Comparison of ENCODE assay signal across 8 cellular contexts in the genomic region with DNA sequence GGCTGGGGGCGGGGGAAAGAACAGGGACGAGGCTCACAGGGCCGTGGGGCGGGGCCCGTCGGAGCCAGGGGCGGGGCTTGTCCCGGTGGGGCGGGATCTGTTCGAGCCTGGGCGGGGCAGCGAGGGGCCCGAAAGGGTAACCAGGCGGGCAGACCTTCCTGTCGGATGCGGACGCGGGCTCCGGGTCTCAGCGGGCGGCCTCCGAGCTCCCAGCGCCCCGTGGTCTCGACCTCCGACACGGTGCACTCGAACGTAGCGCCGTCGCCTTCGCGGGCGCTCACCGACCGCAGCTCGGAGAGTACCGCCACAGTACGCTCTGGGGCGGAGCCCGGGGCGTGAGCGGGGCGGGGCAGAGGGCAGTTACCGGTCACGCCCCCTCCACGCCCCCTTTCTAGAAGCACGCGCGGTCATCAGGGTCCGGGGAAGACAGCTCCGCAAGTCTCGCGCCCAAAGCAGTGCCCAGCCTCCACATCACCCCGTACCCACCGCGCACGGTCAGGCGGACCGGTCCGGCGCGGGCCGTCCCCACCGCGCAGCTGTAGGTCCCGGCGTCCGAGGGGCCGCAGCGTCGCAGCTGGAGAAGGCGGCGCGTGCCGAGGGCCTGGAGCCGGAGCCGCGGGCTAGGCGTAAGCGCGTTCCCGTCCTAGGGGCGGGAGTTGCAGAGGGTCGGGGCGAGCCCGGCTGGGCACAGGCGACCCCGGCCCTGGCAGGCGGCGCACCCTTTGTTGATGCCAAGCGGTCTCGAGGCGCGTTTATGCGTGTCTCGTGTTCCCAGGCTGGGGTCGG. TPM values are rescaled to one million over a fixed set of nuclear protein-coding genes. Genes with fewer than 3 reads are reported as not detected.
DNase-seq lines count a peak whose midpoint lies in the region; ATAC-seq, FAIRE-seq and TF ChIP-seq lines count a peak whose summit lies in the region.

No MANE protein-coding gene starts in this region.

- H3K27me3 ChIP-seq in H1 (replicated peaks in 1 of 4; ENCODE audit: control insufficient read depth in 3 of 4, extremely low read depth in 1 of 4, insufficient read depth in 3 of 4, low read length in 3 of 4) = peaks cover 0 to 15% (median 13%) of the 10 kb centered on the region in 4 experiments; a peak in 6 of 7 replicates
- H3K27me3 ChIP-seq in mesendoderm (ENCODE audit: insufficient read depth, low read length, poor library complexity) = no peaks in the 10 kb centered on the region

- H3K9ac ChIP-seq in H1 (replicated peaks in 1 of 4; ENCODE audit: extremely low read depth in 1 of 4, low read depth in 3 of 4, low read length in 3 of 4) = peak overlapping the region in 2 of 4 experiments; percentile 57 to 60; a peak in 3 of 7 replicates
- peak overlapping the region; percentile 77 for H3K9ac ChIP-seq in mesendoderm (ENCODE audit: low read length)

- peaks cover 0 to 15% (median 8%) of the 10 kb centered on the region in 4 experiments; a peak in 6 of 7 replicates for H3K4me1 ChIP-seq in H1 (replicated peaks in 1 of 4; ENCODE audit: control insufficient read depth in 3 of 4, insufficient read depth in 4 of 4, low read length in 3 of 4)
- peaks cover 3% of the 10 kb centered on the region for H3K4me1 ChIP-seq in mesendoderm (ENCODE audit: control insufficient read depth, low read depth, low read length)

- 2% methylated on average over 37 of the region's 99 CpGs; no CpG with 5 or more reads in 1 of the 2 experiments for WGBS in H1 (ENCODE audit: extremely low coverage in 1 of 2, insufficient coverage in 1 of 2, insufficient read length in 1 of 2, insufficient replicate concordance in 2 of 2, low coverage in 1 of 2, low lambda C conversion rate in 2 of 2, missing lambda C conversion rate in 1 of 2), 2 experiments
- WGBS in mesendoderm (ENCODE audit: extremely low coverage, insufficient coverage, low lambda C conversion rate) = no CpG with 5 or more reads among the region's 99 CpGs

- H3K4me3 ChIP-seq in H1 (ENCODE audit: extremely low read depth in 1 of 4, insufficient read depth in 2 of 4, low read depth in 3 of 4, low read length in 4 of 4) = peak overlapping the region; percentile 58 to 77 (median 68)
- peak overlapping the region; percentile 62 for H3K4me3 ChIP-seq in mesendoderm (ENCODE audit: low read length)

- H2BK5ac ChIP-seq in H1 (ENCODE audit: low read depth, low read length) (peak overlapping the region; percentile 75; the same call in 1 of the 2 replicates), mesendoderm (ENCODE audit: low read length) (no peak overlapping the region)

- H2BK120ac ChIP-seq in H1 (replicated peaks; ENCODE audit: low read depth, low read length) (no peak overlapping the region), mesendoderm (ENCODE audit: low read depth, low read length) (no peak overlapping the region)

- H3K27ac ChIP-seq in H1 (ENCODE audit: low read depth, low read length) = no peak overlapping the region; the same call in 1 of the 2 replicates
- H3K27ac ChIP-seq in mesendoderm (ENCODE audit: low read depth, low read length) = no peak overlapping the region

- ATAC-seq in GM18909 (IDR thresholded peaks at IDR 0.05; ENCODE audit: poor library complexity, unreplicated experiment) = peak; percentile 95
- peak; percentile 84 for ATAC-seq in HG03139 (IDR thresholded peaks at IDR 0.05; ENCODE audit: unreplicated experiment)

- H4K20me1 ChIP-seq in H1 (replicated peaks in 1 of 2; ENCODE audit: control insufficient read depth in 1 of 2, insufficient read depth in 2 of 2, low read length in 2 of 2) = peaks cover 0 to 11% of the 10 kb centered on the region in 2 experiments

- no peak overlapping the region for H2AK5ac ChIP-seq in H1 (ENCODE audit: low read depth, low read length)
- no peak overlapping the region for H2AK5ac ChIP-seq in mesendoderm (ENCODE audit: low read length)

- H3K56ac ChIP-seq in H1 (replicated peaks; ENCODE audit: insufficient read length, low read depth, low read length) (peak overlapping the region; percentile 89), mesendoderm (ENCODE audit: low read length) (peak overlapping the region; percentile 95)

- H3K14ac ChIP-seq in H1 (ENCODE audit: insufficient read length) = no peak overlapping the region

- H4K8ac ChIP-seq in H1 (ENCODE audit: extremely low read depth, insufficient read depth, low read length) = peak overlapping the region; percentile 65; the same call in 1 of the 2 replicates
- H4K8ac ChIP-seq in mesendoderm (ENCODE audit: low read depth, low read length) = no peak overlapping the region

- POLR2A ChIA-PET in H1 (lab: Charles Lee; ENCODE audit: partially characterized antibody) = interaction anchor here (0.7 to 17.5 kb wide), 13 partner anchors 8 to 133 kb away, joined by 3 to 293 read pairs (median 4); a partner anchor contains a TSS

- peaks cover 17% of the 10 kb centered on the region; the same call in 1 of the 2 replicates for H3K23me2 ChIP-seq in H1 (ENCODE audit: low read depth, low read length)

- H3K4me2 ChIP-seq in H1 (ENCODE audit: insufficient read depth in 1 of 2, low read depth in 2 of 2, low read length in 2 of 2) = peak overlapping the region; percentile 90 to 95
- peak overlapping the region; percentile 94 for H3K4me2 ChIP-seq in mesendoderm (ENCODE audit: low read length)

- H3K23ac ChIP-seq in H1 (ENCODE audit: insufficient read length) = no peak overlapping the region
- no peak overlapping the region for H3K23ac ChIP-seq in mesendoderm (ENCODE audit: low read length)

- no peak overlapping the region for H4K5ac ChIP-seq in H1 (ENCODE audit: insufficient read length, low read depth, low read length)
- no peak overlapping the region for H4K5ac ChIP-seq in mesendoderm (ENCODE audit: low read length)

- peaks cover 0 to 6% (median 0%) of the 10 kb centered on the region in 4 experiments; a peak in 3 of 8 replicates for H3K36me3 ChIP-seq in H1 (ENCODE audit: control insufficient read depth in 2 of 4, insufficient read depth in 4 of 4, low read length in 3 of 4)
- no peaks in the 10 kb centered on the region for H3K36me3 ChIP-seq in mesendoderm (ENCODE audit: control insufficient read depth, insufficient read depth, low read length)

- no peaks in the 10 kb centered on the region for H3K79me2 ChIP-seq in H1 (ENCODE audit: control insufficient read depth in 1 of 2, insufficient read depth in 2 of 2, low read length in 2 of 2)
- H3K79me2 ChIP-seq in mesendoderm (ENCODE audit: control insufficient read depth, insufficient read depth, low read length) = no peaks in the 10 kb centered on the region

- DNase-seq in AG08395 (ENCODE audit: low spot score) = peak; percentile 94
- peak; percentile 63 for DNase-seq in NCI-H526 treated with DMSO at 0.1 percent for 48 hours (lab: John Stamatoyannopoulos, UW)
- peak; percentile 60 to 70 (median 60) for DNase-seq in activated CD8-positive, alpha-beta memory T cell treated with anti-CD3 and anti-CD28 coated beads for 48 hours (ENCODE audit: low read depth in 2 of 3, low spot score in 2 of 3)
- peak in 1 of 2 experiments; percentile 100 for DNase-seq in H1 (ENCODE audit: low read depth in 1 of 2, low spot score in 2 of 2)
- DNase-seq in mesendoderm = peak; percentile 92
- peak; percentile 69 for DNase-seq in stimulated activated CD8-positive, alpha-beta memory T cell treated with anti-CD3 and anti-CD28 coated beads, Interleukin-12 subunit alpha, Interleukin-12 subunit beta, amount 100 ng/mL, for 1 hour (ENCODE audit: low read depth)

- H4K91ac ChIP-seq in H1 (replicated peaks; ENCODE audit: insufficient read length, low read length) = no peak overlapping the region

- TF ChIP-seq POLR2A in H1 (IDR thresholded peaks at IDR 0.05; ENCODE audit: control extremely low read depth in 1 of 2, low read depth in 2 of 2, low read length in 2 of 2) = peak in 1 of 2 experiments; percentile 80; a peak in 2 of 3 replicates

- no peak overlapping the region for H2BK20ac ChIP-seq in H1 (ENCODE audit: low read length)

- CTCF ChIA-PET in H1 (lab: Charles Lee; ENCODE audit: partially characterized antibody) = interaction anchor here (0.6 to 19.7 kb wide), 10 partner anchors 7 to 175 kb away, joined by 3 to 293 read pairs (median 4); a partner anchor contains a TSS

- TF ChIP-seq RAD21 in H1 (IDR thresholded peaks at IDR 0.05 in 1 of 2, conservative IDR thresholded peaks at IDR 0.05 in 1 of 2; ENCODE audit: low read depth in 2 of 2, low read length in 2 of 2) = no peak

- TF ChIP-seq CTCF in H1 (IDR thresholded peaks at IDR 0.05; ENCODE audit: control extremely low read depth in 1 of 3, insufficient read depth in 1 of 3, low read depth in 1 of 3, low read length in 3 of 3) = no peak

- H3K4ac ChIP-seq in H1 (replicated peaks; ENCODE audit: insufficient read length, low read depth, low read length) = no peak overlapping the region
- no peak overlapping the region for H3K4ac ChIP-seq in mesendoderm (ENCODE audit: low read depth, low read length)

- H3K18ac ChIP-seq in H1 (ENCODE audit: extremely low read depth, low read length) (peak overlapping the region; percentile 87), mesendoderm (ENCODE audit: low read length) (no peak overlapping the region)

- H2AFZ ChIP-seq in H1 (ENCODE audit: low read length) = no peak overlapping the region; the same call in 1 of the 2 replicates

- no peak for TF ChIP-seq EP300 in H1 (IDR thresholded peaks at IDR 0.05; ENCODE audit: borderline replicate concordance in 1 of 2, low read depth in 2 of 2, low read length in 2 of 2)

- no peak for FAIRE-seq in H1 (lab: Jason Lieb, UNC)

- H2BK15ac ChIP-seq in H1 (ENCODE audit: low read length) (no peak overlapping the region), mesendoderm (replicated peaks; ENCODE audit: low read depth) (no peak overlapping the region)

- peak overlapping the region; percentile 68; the same call in 1 of the 2 replicates for H2BK12ac ChIP-seq in H1 (ENCODE audit: low read depth, low read length)

- peaks cover 2% of the 10 kb centered on the region; the same call in 1 of the 2 replicates for H3K79me1 ChIP-seq in H1 (ENCODE audit: low read depth, low read length)
- H3K79me1 ChIP-seq in mesendoderm (ENCODE audit: low read length) = no peaks in the 10 kb centered on the region

- no peaks in the 10 kb centered on the region for H3K9me3 ChIP-seq in H1 (ENCODE audit: insufficient read depth in 2 of 2, low read depth in 1 of 2, low read length in 1 of 2)

RNA-seq across cellular contexts. Expression of a gene that starts 8.7 kb away (rescaled TPM):
- total RNA-seq in H1 (2021; fragmentation: NEBNext Ultra II Directional; extraction: Animal tissue kit (Norgen Biotek cat#: 25700)) = 10.2 and 11.0 TPM in 2 replicates
- polyA plus RNA-seq in H1 (2011; rRNA removed) = 10.4 and 15.4 TPM in 2 replicates
- 10.0 TPM for polyA plus RNA-seq in H1 (2011; cell fraction: cytosol; rRNA removed)
- polyA plus RNA-seq in H1 (2011; cell fraction: nucleus; rRNA removed) = 19.0 TPM
- polyA plus RNA-seq in H1 (2012, experiment 1 of 2) = 7.6 to 11.7 TPM (median 9.4 TPM) in 4 replicates
- polyA plus RNA-seq in H1 (2012, experiment 2 of 2) = 13.6 TPM
- 8.4 TPM for polyA plus RNA-seq in H1 (2013, experiment 1 of 2)
- 8.2 TPM for polyA plus RNA-seq in H1 (2013, experiment 2 of 2)
- polyA minus RNA-seq in H1 (2011; rRNA and poly(A)+ RNA removed) = 4.3 and 6.1 TPM in 2 replicates
- 7.5 TPM for polyA minus RNA-seq in H1 (2011; cell fraction: cytosol; rRNA and poly(A)+ RNA removed)
- 5.6 TPM for polyA minus RNA-seq in H1 (2011; cell fraction: nucleus; rRNA and poly(A)+ RNA removed)
- 3.7 TPM for polyA plus RNA-seq in mesendoderm (2013, experiment 1 of 2)
- 3.7 TPM for polyA plus RNA-seq in mesendoderm (2013, experiment 2 of 2)

RNA-seq across cellular contexts. Expression of a gene that starts 9.0 kb away (rescaled TPM):
- total RNA-seq in H1 (2021; fragmentation: NEBNext Ultra II Directional; extraction: Animal tissue kit (Norgen Biotek cat#: 25700)) = 62.9 and 68.1 TPM in 2 replicates
- polyA plus RNA-seq in H1 (2011; rRNA removed) = 67.3 and 103 TPM in 2 replicates
- 61.7 TPM for polyA plus RNA-seq in H1 (2011; cell fraction: cytosol; rRNA removed)
- 76.8 TPM for polyA plus RNA-seq in H1 (2011; cell fraction: nucleus; rRNA removed)
- polyA plus RNA-seq in H1 (2012, experiment 1 of 2) = 33.7 to 59.5 TPM (median 55.7 TPM) in 4 replicates
- polyA plus RNA-seq in H1 (2012, experiment 2 of 2) = 62.7 TPM
- polyA plus RNA-seq in H1 (2013, experiment 1 of 2) = 107 TPM
- 107 TPM for polyA plus RNA-seq in H1 (2013, experiment 2 of 2)
- polyA minus RNA-seq in H1 (2011; rRNA and poly(A)+ RNA removed) = 17.3 and 20.9 TPM in 2 replicates
- 62.2 TPM for polyA minus RNA-seq in H1 (2011; cell fraction: cytosol; rRNA and poly(A)+ RNA removed)
- polyA minus RNA-seq in H1 (2011; cell fraction: nucleus; rRNA and poly(A)+ RNA removed) = 38.8 TPM
- 50.4 TPM for polyA plus RNA-seq in mesendoderm (2013, experiment 1 of 2)
- 50.4 TPM for polyA plus RNA-seq in mesendoderm (2013, experiment 2 of 2)

RNA-seq across cellular contexts. Expression of a gene that starts 18.8 kb away (rescaled TPM):
- total RNA-seq in H1 (2021; fragmentation: NEBNext Ultra II Directional; extraction: Animal tissue kit (Norgen Biotek cat#: 25700)) = 127 and 135 TPM in 2 replicates
- polyA plus RNA-seq in H1 (2011; rRNA removed) = 116 and 205 TPM in 2 replicates
- 171 TPM for polyA plus RNA-seq in H1 (2011; cell fraction: cytosol; rRNA removed)
- 776 TPM for polyA plus RNA-seq in H1 (2011; cell fraction: nucleus; rRNA removed)
- polyA plus RNA-seq in H1 (2012, experiment 1 of 2) = 105 to 168 TPM (median 164 TPM) in 4 replicates
- polyA plus RNA-seq in H1 (2012, experiment 2 of 2) = 108 TPM
- polyA plus RNA-seq in H1 (2013, experiment 1 of 2) = 76.8 TPM
- 67.6 TPM for polyA plus RNA-seq in H1 (2013, experiment 2 of 2)
- polyA minus RNA-seq in H1 (2011; rRNA and poly(A)+ RNA removed) = 64.9 and 94.5 TPM in 2 replicates
- polyA minus RNA-seq in H1 (2011; cell fraction: cytosol; rRNA and poly(A)+ RNA removed) = 91.4 TPM
- 160 TPM for polyA minus RNA-seq in H1 (2011; cell fraction: nucleus; rRNA and poly(A)+ RNA removed)
- 51.2 TPM for polyA plus RNA-seq in mesendoderm (2013, experiment 1 of 2)
- polyA plus RNA-seq in mesendoderm (2013, experiment 2 of 2) = 51.9 TPM

RNA-seq across cellular contexts. Expression of a gene that starts 19.5 kb away (rescaled TPM):
- 0.65 and 0.73 TPM in 2 replicates for total RNA-seq in H1 (2021; fragmentation: NEBNext Ultra II Directional; extraction: Animal tissue kit (Norgen Biotek cat#: 25700))
- 2.7 and 4.3 TPM in 2 replicates for polyA plus RNA-seq in H1 (2011; rRNA removed)
- polyA plus RNA-seq in H1 (2011; cell fraction: cytosol; rRNA removed) = 3.2 TPM
- 11.1 TPM for polyA plus RNA-seq in H1 (2011; cell fraction: nucleus; rRNA removed)
- polyA plus RNA-seq in H1 (2012, experiment 1 of 2) = 0.77 to 3.2 TPM (median 2.1 TPM) in 4 replicates
- polyA plus RNA-seq in H1 (2012, experiment 2 of 2) = 0.54 TPM
- 0.61 TPM for polyA plus RNA-seq in H1 (2013, experiment 1 of 2)
- 0.57 TPM for polyA plus RNA-seq in H1 (2013, experiment 2 of 2)
- polyA minus RNA-seq in H1 (2011; rRNA and poly(A)+ RNA removed) = 0.22 and 0.41 TPM in 2 replicates
- not detected for polyA minus RNA-seq in H1 (2011; cell fraction: cytosol; rRNA and poly(A)+ RNA removed)
- polyA minus RNA-seq in H1 (2011; cell fraction: nucleus; rRNA and poly(A)+ RNA removed) = 1.1 TPM
- 0.84 TPM for polyA plus RNA-seq in mesendoderm (2013, experiment 1 of 2)
- polyA plus RNA-seq in mesendoderm (2013, experiment 2 of 2) = 0.85 TPM

RNA-seq across cellular contexts. Expression of a gene that starts 38.3 kb away (rescaled TPM):
- total RNA-seq in H1 (2021; fragmentation: NEBNext Ultra II Directional; extraction: Animal tissue kit (Norgen Biotek cat#: 25700)) = 0.19 and 0.22 TPM in 2 replicates
- polyA plus RNA-seq in H1 (2011; rRNA removed) = 0.12 and 0.30 TPM in 2 replicates
- polyA plus RNA-seq in H1 (2011; cell fraction: cytosol; rRNA removed) = 0.18 TPM
- 0.96 TPM for polyA plus RNA-seq in H1 (2011; cell fraction: nucleus; rRNA removed)
- 0.11 to 0.42 TPM (median 0.36 TPM) in 3 of 4 replicates, not detected in the other for polyA plus RNA-seq in H1 (2012, experiment 1 of 2)
- 0.05 TPM for polyA plus RNA-seq in H1 (2012, experiment 2 of 2)
- polyA plus RNA-seq in H1 (2013, experiment 1 of 2) = 0.06 TPM
- polyA plus RNA-seq in H1 (2013, experiment 2 of 2) = 0.13 TPM
- 0.12 and 0.22 TPM in 2 replicates for polyA minus RNA-seq in H1 (2011; rRNA and poly(A)+ RNA removed)
- not detected for polyA minus RNA-seq in H1 (2011; cell fraction: cytosol; rRNA and poly(A)+ RNA removed)
- polyA minus RNA-seq in H1 (2011; cell fraction: nucleus; rRNA and poly(A)+ RNA removed) = 0.50 TPM
- not detected for polyA plus RNA-seq in mesendoderm (2013, experiment 1 of 2)
- 0.01 TPM for polyA plus RNA-seq in mesendoderm (2013, experiment 2 of 2)
